ENCODE assay signal across 21 cellular contexts in genomic region chr4:16801356-16801755, GRCh38.
"Had no signal": no experiment of that assay in that cellular context is flagged by ENCODE, and none has a peak within 500 bp of the region (broad histone marks: within the 10 kb centered on the region; RNA-seq: fewer than 3 reads in every experiment).

No MANE protein-coding gene starts in this region.

- H2AFZ ChIP-seq: parathyroid adenoma had no signal

- H3K27me3 ChIP-seq: esophagus squamous epithelium, neutrophil, testis, tibial artery had no signal

- H3K4me3 Mint-ChIP-seq: effector memory CD8-positive, alpha-beta T cell; memory B cell; natural killer cell; neural crest cell; stimulated activated memory B cell treated with anti-CD40 and anti-IgM and Interleukin-4, amounts not matched to agents 10 μg/mL and 1 μg/mL and 100 μg/mL, for 72 hours; type B pancreatic cell had no signal

- H3K4me1 Mint-ChIP-seq: memory B cell; natural killer cell; neural crest cell; stimulated activated memory B cell treated with anti-CD40 and anti-IgM and Interleukin-4, amounts not matched to agents 10 μg/mL and 1 μg/mL and 100 μg/mL, for 72 hours had no signal

- H3K4me3 ChIP-seq: esophagus squamous epithelium, lung, testis, tibial artery had no signal

- ATAC-seq: effector memory CD8-positive, alpha-beta T cell; natural killer cell; sciatic nerve; stimulated activated memory B cell treated with anti-CD40 and anti-IgM and Interleukin-4, amounts not matched to agents 10 μg/mL and 1 μg/mL and 100 μg/mL, for 72 hours; stimulated activated naive CD8-positive, alpha-beta T cell treated with anti-CD3 and anti-CD28 coated beads, Interleukin-15, Interleukin-2, amounts not matched to agents 100 U/mL and 50 U/mL, for 24 hours had no signal

- H3K27me3 Mint-ChIP-seq: memory B cell; progenitor cell of endocrine pancreas; stimulated activated memory B cell treated with anti-CD40 and anti-IgM and Interleukin-4, amounts not matched to agents 10 μg/mL and 1 μg/mL and 100 μg/mL, for 72 hours had no signal

- H3K4me1 ChIP-seq: esophagus squamous epithelium, parathyroid adenoma, testis, tibial artery had no signal

- H3K36me3 Mint-ChIP-seq: memory B cell; natural killer cell; stimulated activated memory B cell treated with anti-CD40 and anti-IgM and Interleukin-4, amounts not matched to agents 10 μg/mL and 1 μg/mL and 100 μg/mL, for 72 hours had no signal

- FAIRE-seq: frontal cortex, keratinocyte had no signal

- H3K79me2 ChIP-seq: parathyroid adenoma had no signal

- H3K9me3 Mint-ChIP-seq: effector memory CD8-positive, alpha-beta T cell; natural killer cell; type B pancreatic cell had no signal

- H3K27ac ChIP-seq: esophagus squamous epithelium, neutrophil, parathyroid adenoma, testis, tibial artery had no signal

- H3K27ac Mint-ChIP-seq: effector memory CD8-positive, alpha-beta T cell; memory B cell; natural killer cell; progenitor cell of endocrine pancreas; stimulated activated memory B cell treated with anti-CD40 and anti-IgM and Interleukin-4, amounts not matched to agents 10 μg/mL and 1 μg/mL and 100 μg/mL, for 72 hours; type B pancreatic cell had no signal

- H3K36me3 ChIP-seq: esophagus squamous epithelium, neutrophil, tibial artery had no signal

- H3K9me3 ChIP-seq: esophagus squamous epithelium, neutrophil, testis, tibial artery had no signal

- H3K9ac ChIP-seq: parathyroid adenoma had no signal

- DNase-seq: cerebellar nuclear complex; cortex of kidney; effector memory CD8-positive, alpha-beta T cell; esophagus squamous epithelium; natural killer cell; stimulated activated CD4-positive, alpha-beta T cell treated with anti-CD3 and anti-CD28 coated beads, Interleukin-4, amount 100 ng/mL, for 4 hours; stimulated activated naive CD8-positive, alpha-beta T cell treated with anti-CD3 and anti-CD28 coated beads, Interleukin-15, Interleukin-2, amounts not matched to agents 100 U/mL and 50 U/mL, for 24 hours; substantia nigra; testis; tibial artery had no signal
